16 cellular contexts compared by ENCODE assay signal in genomic region chr1:21616372-21616771, GRCh38. TPM values are rescaled to one million over a fixed set of nuclear protein-coding genes. Genes with fewer than 3 reads are reported as not detected.
"Had no signal": no experiment of that assay in that cellular context is flagged by ENCODE, and none has a peak within 500 bp of the region (broad histone marks: within the 10 kb centered on the region; RNA-seq: fewer than 3 reads in every experiment).

No MANE protein-coding gene starts in this region.

- DNase-seq: effector memory CD4-positive, alpha-beta T cell; heart left ventricle; hippocampal formation; kidney glomerular epithelial cell; naive thymus-derived CD4-positive, alpha-beta T cell; stimulated activated CD4-positive, alpha-beta T cell treated with anti-CD3 and anti-CD28 coated beads, Interleukin-12 subunit alpha, Interleukin-12 subunit beta, amount 100 ng/mL, for 4 hours; stimulated activated naive CD4-positive, alpha-beta T cell treated with Interleukin-2 at 50 U/mL for 16 hours; trophoblast cell had no signal

- H3K36me3 ChIP-seq: heart left ventricle, neutrophil, right atrium auricular region had no signal

- H3K27ac Mint-ChIP-seq: naive thymus-derived CD4-positive, alpha-beta T cell had no signal

- H3K4me3 Mint-ChIP-seq: naive thymus-derived CD4-positive, alpha-beta T cell had no signal

- H3K9me3 ChIP-seq: heart left ventricle, neutrophil, right atrium auricular region had no signal

- H3K27me3 ChIP-seq: right atrium auricular region had no signal

- FAIRE-seq: endometrium, frontal cortex, islet of Langerhans, small intestine had no signal

- H3K36me3 Mint-ChIP-seq: naive thymus-derived CD4-positive, alpha-beta T cell had no signal

- H3K27ac ChIP-seq: heart left ventricle, neutrophil, right atrium auricular region had no signal

- H3K4me3 ChIP-seq: heart left ventricle, right atrium auricular region had no signal

- ATAC-seq: esophagus mucosa; heart left ventricle; naive thymus-derived CD4-positive, alpha-beta T cell had no signal

RNA-seq across cellular contexts. Expression of gene RAP1GAP, which starts 52.8 kb away (rescaled TPM):
- total RNA-seq: glomerular endothelial cell had no signal
- polyA plus RNA-seq: naive thymus-derived CD4-positive, alpha-beta T cell had no signal
